ENCODE assay signal across 29 cellular contexts in genomic region chr7:94005753-94006152, GRCh38.
"Had no signal": no experiment of that assay in that cellular context is flagged by ENCODE, and none has a peak within 500 bp of the region (broad histone marks: within the 10 kb centered on the region; RNA-seq: fewer than 3 reads in every experiment).

No MANE protein-coding gene starts in this region.

- H3K9me3 ChIP-seq: esophagus muscularis mucosa, gastrocnemius medialis, heart right ventricle had no signal

- H3K27me3 Mint-ChIP-seq: activated naive CD8-positive, alpha-beta T cell; effector memory CD8-positive, alpha-beta T cell had no signal

- H3K36me3 Mint-ChIP-seq: activated naive CD8-positive, alpha-beta T cell had no signal

- H3K4me3 ChIP-seq: esophagus muscularis mucosa, hepatocyte had no signal

- H3K4me1 ChIP-seq: foreskin keratinocyte had no signal

- H3K9me3 Mint-ChIP-seq: activated B cell treated with CpG ODN at 0.5 μM for 24 hours; activated CD8-positive, alpha-beta T cell treated with anti-CD3 and anti-CD28 coated beads for 36 hours; activated T-cell treated with anti-CD3 and anti-CD28 coated beads, Interleukin-2, amount 50 U/mL, for 4 hours; activated T-helper 17 cell treated with anti-CD3 and anti-CD28 coated beads, Interleukin-2, amount 50 U/mL, for 72 hours; effector memory CD8-positive, alpha-beta T cell had no signal

- DNase-seq: activated B cell treated with CpG ODN at 0.5 μM for 24 hours; activated CD4-positive, alpha-beta T cell treated with anti-CD3 and anti-CD28 coated beads for 48 hours; activated CD4-positive, alpha-beta T cell treated with anti-CD3 and anti-CD28 coated beads, Interleukin-2, amount 50 U/mL, for 1 hour; activated CD4-positive, alpha-beta T cell treated with anti-CD3 and anti-CD28 coated beads, Interleukin-2, amount 50 U/mL, for 48 hours; activated CD8-positive, alpha-beta memory T cell treated with anti-CD3 and anti-CD28 coated beads for 24 hours; activated CD8-positive, alpha-beta T cell treated with anti-CD3 and anti-CD28 coated beads for 36 hours; activated effector memory CD4-positive, alpha-beta T cell treated with Interleukin-2 at 50 U/mL for 16 hours; activated gamma-delta T cell treated with Interleukin-2 at 50 U/mL for 16 hours; activated naive CD4-positive, alpha-beta T cell treated with anti-CD3 and anti-CD28 coated beads, Interleukin-2, amount 50 U/mL, for 16 hours; activated naive CD4-positive, alpha-beta T cell treated with Interleukin-2 at 50 U/mL for 16 hours; activated T-cell treated with anti-CD3 and anti-CD28 coated beads, Interleukin-2, amount 50 U/mL, for 4 hours; amniotic stem cell; anterior cingulate cortex; brain microvascular endothelial cell; caudate nucleus; cortex of kidney; effector CD4-positive, alpha-beta T cell; effector memory CD8-positive, alpha-beta T cell; erythroblast; foreskin keratinocyte; gastrocnemius medialis; heart right ventricle; T-helper 2 cell; WERI-Rb-1 had no signal

- ATAC-seq: activated CD4-positive, CD25-positive, alpha-beta regulatory T cell treated with anti-CD3 and anti-CD28 coated beads, Interleukin-2, amount 50 U/mL, for 24 hours; activated CD8-positive, alpha-beta T cell treated with anti-CD3 and anti-CD28 coated beads for 36 hours; activated T-cell treated with anti-CD3 and anti-CD28 coated beads, Interleukin-2, amount 50 U/mL, for 4 hours; activated T-helper 17 cell treated with anti-CD3 and anti-CD28 coated beads, Interleukin-2, amount 50 U/mL, for 72 hours; effector memory CD8-positive, alpha-beta T cell; foreskin keratinocyte; gastrocnemius medialis; heart right ventricle had no signal

- H3K36me3 ChIP-seq: brain microvascular endothelial cell, esophagus muscularis mucosa, gastrocnemius medialis, WERI-Rb-1 had no signal

- H3K27ac ChIP-seq: brain microvascular endothelial cell, esophagus muscularis mucosa, foreskin keratinocyte, gastrocnemius medialis, heart right ventricle, hepatocyte, WERI-Rb-1 had no signal

- H3K27ac Mint-ChIP-seq: activated B cell treated with CpG ODN at 0.5 μM for 24 hours; activated CD8-positive, alpha-beta T cell treated with anti-CD3 and anti-CD28 coated beads for 36 hours; activated naive CD8-positive, alpha-beta T cell; activated T-helper 17 cell treated with anti-CD3 and anti-CD28 coated beads, Interleukin-2, amount 50 U/mL, for 72 hours had no signal

- H3K27me3 ChIP-seq: brain microvascular endothelial cell, esophagus muscularis mucosa, foreskin keratinocyte, gastrocnemius medialis, hepatocyte had no signal
